Comparison of ENCODE assay signal across 8 cellular contexts in the genomic region with DNA sequence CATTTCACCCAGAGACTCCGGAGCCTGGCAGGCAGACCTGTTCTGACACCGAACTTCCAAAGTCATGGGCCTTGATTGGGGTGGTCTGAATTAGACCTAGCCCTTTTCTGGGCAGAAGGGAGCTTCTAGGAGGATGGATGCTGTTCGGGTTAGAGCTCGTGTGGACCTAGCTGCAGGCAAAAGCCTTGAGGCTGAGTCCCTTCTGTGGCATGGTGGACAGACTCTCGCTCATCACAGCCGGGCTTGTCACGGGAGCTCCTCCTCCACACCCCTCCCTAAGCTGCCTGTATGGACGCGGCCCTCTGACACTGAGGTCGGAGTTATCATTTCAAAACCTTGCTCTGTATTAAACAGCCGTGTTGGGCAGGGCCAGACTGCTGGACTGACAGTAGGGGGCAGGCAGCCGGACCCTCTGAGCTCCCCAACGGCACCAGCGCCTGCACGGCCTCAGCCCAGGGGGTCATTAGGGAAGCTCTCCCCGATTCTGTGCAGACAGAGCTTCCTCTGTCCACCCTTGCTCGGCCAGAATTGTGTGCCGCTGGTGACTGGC.
A peak's percentile ranks its signal among the peaks of the same experiment; 100 is the strongest.
DNase-seq lines count a peak whose midpoint lies in the region; ATAC-seq and TF ChIP-seq lines count a peak whose summit lies in the region.

No MANE protein-coding gene starts in this region.

- peak; percentile 50 for TF ChIP-seq POLR2A in GM18505 (IDR thresholded peaks at IDR 0.05; ENCODE audit: borderline replicate concordance, extremely low read depth, insufficient read depth, insufficient read length)

- no peaks in the 10 kb centered on the region for H3K9me3 Mint-ChIP-seq in nephron

- H3K36me3 Mint-ChIP-seq in nephron (ENCODE audit: low read depth) = no peaks in the 10 kb centered on the region

- no peak for TF ChIP-seq CTCF in nephron (IDR thresholded peaks at IDR 0.05; ENCODE audit: unreplicated experiment in 3 of 3)

- DNase-seq in OCI-M1 (lab: John Stamatoyannopoulos, UW) (peak; percentile 16), RKO (ENCODE audit: low spot score) (no peak), activated gamma-delta T cell treated with Interleukin-2 at 50 U/mL for 16 hours (no peak), iPS-NIHi7 (ENCODE audit: extremely low spot score) (no peak)
- no peak for DNase-seq in NK-92 treated with Interleukin-12 subunit alpha and Interleukin-12 subunit beta, amount 100 ng/mL, for 24 hours (lab: John Stamatoyannopoulos, UW)

- no peak for ATAC-seq in GM18505 (IDR thresholded peaks at IDR 0.05; ENCODE audit: unreplicated experiment)
- peak; percentile 14 for ATAC-seq in HG02588 (IDR thresholded peaks at IDR 0.05; ENCODE audit: unreplicated experiment)

- peaks cover 70% of the 10 kb centered on the region for H3K27me3 Mint-ChIP-seq in nephron (ENCODE audit: low read depth)

- peak overlapping the region in 2 of 3 experiments; percentile 19 to 34 for H3K4me3 Mint-ChIP-seq in nephron

- peaks cover 12% of the 10 kb centered on the region for H3K4me1 Mint-ChIP-seq in nephron

- H3K27ac Mint-ChIP-seq in nephron = no peak overlapping the region
